Comparison of ENCODE assay signal across 8 cellular contexts in the genomic region with DNA sequence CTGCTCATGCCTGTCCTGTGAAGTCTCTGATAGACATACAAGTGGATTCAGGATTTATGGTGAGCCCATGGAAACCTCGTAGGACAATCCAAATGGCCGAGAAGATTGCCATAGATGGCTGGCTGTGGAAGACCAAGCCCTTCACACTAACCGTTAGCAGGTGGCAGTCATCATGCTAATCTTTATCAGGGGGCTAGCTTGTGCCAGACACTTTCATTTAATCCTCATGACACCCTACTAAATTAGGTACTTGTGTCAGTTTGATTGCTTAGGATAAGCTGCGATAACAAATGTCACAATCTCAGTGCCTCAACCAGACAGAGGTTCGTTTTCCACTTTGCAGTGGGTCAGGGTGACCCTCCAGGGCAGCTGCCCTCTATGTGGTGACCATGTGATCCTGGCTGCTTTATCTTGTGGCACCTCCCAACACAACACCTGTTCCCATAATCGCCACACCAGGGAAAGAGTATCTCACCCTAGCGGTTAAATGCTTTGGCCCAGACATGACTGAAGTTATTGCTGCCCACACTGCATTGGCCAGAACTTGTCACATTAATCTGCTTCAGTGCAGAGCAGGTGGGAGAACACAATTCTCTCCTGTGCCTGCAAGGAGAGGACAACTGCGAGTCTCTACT.
A peak's percentile ranks its signal among the peaks of the same experiment; 100 is the strongest.
DNase-seq lines count a peak whose midpoint lies in the region; ATAC-seq and TF ChIP-seq lines count a peak whose summit lies in the region.

No MANE protein-coding gene starts in this region.

- H3K4ac ChIP-seq in trophoblast cell (ENCODE audit: low read depth, low read length) = no peak overlapping the region
- H3K4ac ChIP-seq in neuronal stem cell (ENCODE audit: low read length) = no peak overlapping the region

- H4K20me1 ChIP-seq in OCI-LY1 (ENCODE audit: insufficient read depth, low read length) = no peaks in the 10 kb centered on the region

- no peaks in the 10 kb centered on the region for H3K36me3 ChIP-seq in OCI-LY1 (ENCODE audit: insufficient read depth, low read length)
- H3K36me3 ChIP-seq in trophoblast cell (ENCODE audit: control insufficient read depth in 1 of 2, insufficient read depth in 2 of 2, low read length in 2 of 2) = no peaks in the 10 kb centered on the region
- no peaks in the 10 kb centered on the region for H3K36me3 ChIP-seq in neuronal stem cell (replicated peaks in 1 of 2; ENCODE audit: control insufficient read depth in 2 of 2, insufficient read depth in 2 of 2, low read length in 2 of 2)

- H3K4me2 ChIP-seq in OCI-LY1 (ENCODE audit: low read length) = no peak overlapping the region
- no peak overlapping the region for H3K4me2 ChIP-seq in trophoblast cell (ENCODE audit: low read length)
- H3K4me2 ChIP-seq in neuronal stem cell (ENCODE audit: insufficient read depth, low read length, poor library complexity, severe bottlenecking) = no peak overlapping the region

- H3K23ac ChIP-seq in trophoblast cell (ENCODE audit: low read length) = no peak overlapping the region
- no peak overlapping the region for H3K23ac ChIP-seq in neuronal stem cell (ENCODE audit: low read depth, low read length, poor library complexity)

- peak; percentile 42; the same call in 1 of the 2 replicates for TF ChIP-seq CTCF in OCI-LY1 (IDR thresholded peaks at IDR 0.05; ENCODE audit: low read length)
- peak; percentile 48 for TF ChIP-seq CTCF in fibroblast of the aortic adventitia (IDR thresholded peaks at IDR 0.05; ENCODE audit: insufficient read depth, low read length)

- H3K18ac ChIP-seq in trophoblast cell (ENCODE audit: low read length) (no peak overlapping the region), neuronal stem cell (ENCODE audit: low read length) (no peak overlapping the region)

- H3K79me2 ChIP-seq in OCI-LY1 (ENCODE audit: insufficient read depth, low read length) (no peaks in the 10 kb centered on the region), trophoblast cell (ENCODE audit: control insufficient read depth, insufficient read depth, low read length, poor library complexity) (no peaks in the 10 kb centered on the region)

- H2AFZ ChIP-seq in OCI-LY1 (ENCODE audit: low read length) = no peak overlapping the region
- no peak overlapping the region for H2AFZ ChIP-seq in trophoblast cell (ENCODE audit: insufficient read depth, low read length, poor library complexity)
- H2AFZ ChIP-seq in neuronal stem cell (ENCODE audit: low read length) = no peak overlapping the region

- no peak overlapping the region for H3K9ac ChIP-seq in OCI-LY1 (ENCODE audit: low read length)
- H3K9ac ChIP-seq in trophoblast cell (ENCODE audit: low read length) = no peak overlapping the region
- no peak overlapping the region for H3K9ac ChIP-seq in neuronal stem cell (ENCODE audit: low read depth, low read length, poor library complexity)

- DNase-seq in stimulated activated CD4-positive, alpha-beta T cell treated with anti-CD3 and anti-CD28 coated beads, Interleukin-15, amount 100 ng/mL, for 24 hours = peak; percentile 3
- DNase-seq in stimulated activated CD4-positive, alpha-beta T cell treated with anti-CD3 and anti-CD28 coated beads, Interleukin-4, amount 100 ng/mL, for 1 hour = no peak
- DNase-seq in fibroblast of the aortic adventitia (ENCODE audit: low read depth) (peak; percentile 32), trophoblast cell (no peak), neuronal stem cell (ENCODE audit: low spot score) (no peak)

- H2AK5ac ChIP-seq in trophoblast cell (ENCODE audit: low read length) (no peak overlapping the region), neuronal stem cell (ENCODE audit: low read depth, low read length) (no peak overlapping the region)

- H3K9me3 ChIP-seq in OCI-LY1 (ENCODE audit: low read length) = no peaks in the 10 kb centered on the region
- H3K9me3 ChIP-seq in trophoblast cell (ENCODE audit: insufficient read depth, low read depth, low read length) = no peaks in the 10 kb centered on the region
- no peaks in the 10 kb centered on the region for H3K9me3 ChIP-seq in neuronal stem cell (replicated peaks in 1 of 2; ENCODE audit: control insufficient read depth in 2 of 2, insufficient read depth in 1 of 2, low read depth in 1 of 2, low read length in 2 of 2)

- H3K27ac ChIP-seq in OCI-LY1 (ENCODE audit: low read depth, low read length, poor library complexity, severe bottlenecking) = no peak overlapping the region
- no peak overlapping the region for H3K27ac ChIP-seq in trophoblast cell (ENCODE audit: low read depth, low read length)
- H3K27ac ChIP-seq in neuronal stem cell (replicated peaks; ENCODE audit: low read length) = no peak overlapping the region

- no peak overlapping the region for H3K14ac ChIP-seq in trophoblast cell (ENCODE audit: low read length)
- H3K14ac ChIP-seq in neuronal stem cell (ENCODE audit: low read length) = no peak overlapping the region

- H2BK5ac ChIP-seq in trophoblast cell (ENCODE audit: low read depth, low read length, poor library complexity) (no peak overlapping the region), neuronal stem cell (ENCODE audit: low read length) (no peak overlapping the region)

- no CpG with 5 or more reads among the region's 8 CpGs for WGBS in trophoblast cell (ENCODE audit: extremely low coverage, insufficient coverage, insufficient read length)
- no CpG with 5 or more reads among the region's 8 CpGs for WGBS in neuronal stem cell (ENCODE audit: extremely low coverage in 2 of 2, insufficient read length in 2 of 2, insufficient replicate concordance in 1 of 2), 2 donors

- H3K79me1 ChIP-seq in trophoblast cell (ENCODE audit: low read length) (no peaks in the 10 kb centered on the region), neuronal stem cell (ENCODE audit: low read depth, low read length) (no peaks in the 10 kb centered on the region)

- no peak overlapping the region for H4K8ac ChIP-seq in trophoblast cell (ENCODE audit: low read depth, low read length)
- no peak overlapping the region for H4K8ac ChIP-seq in neuronal stem cell (ENCODE audit: low read depth, low read length)

- no peaks in the 10 kb centered on the region for H3F3A ChIP-seq in OCI-LY1 (ENCODE audit: insufficient read depth, low read length)

- H2BK15ac ChIP-seq in neuronal stem cell (ENCODE audit: low read length) = no peak overlapping the region

- H2BK12ac ChIP-seq in trophoblast cell (ENCODE audit: low read length) = no peak overlapping the region
- no peak overlapping the region for H2BK12ac ChIP-seq in neuronal stem cell (ENCODE audit: low read length)

- no peak overlapping the region for H3K4me3 ChIP-seq in OCI-LY1 (ENCODE audit: low read depth, low read length, poor library complexity, severe bottlenecking)
- no peak overlapping the region for H3K4me3 ChIP-seq in fibroblast of the aortic adventitia (ENCODE audit: low read depth, low read length)
- no peak overlapping the region for H3K4me3 ChIP-seq in trophoblast cell (ENCODE audit: low read depth, low read length)
- H3K4me3 ChIP-seq in neuronal stem cell (ENCODE audit: low read length in 2 of 2) = no peak overlapping the region

- no peaks in the 10 kb centered on the region for H3K9me2 ChIP-seq in OCI-LY1 (ENCODE audit: low read depth, low read length)

- no peak overlapping the region for H4K12ac ChIP-seq in trophoblast cell (ENCODE audit: low read depth, low read length)

- H3K4me1 ChIP-seq in OCI-LY1 (ENCODE audit: insufficient read depth, low read length, severe bottlenecking) (no peaks in the 10 kb centered on the region), trophoblast cell (ENCODE audit: control insufficient read depth in 1 of 2, insufficient read depth in 2 of 2, low read length in 2 of 2) (no peaks in the 10 kb centered on the region), neuronal stem cell (ENCODE audit: control insufficient read depth in 2 of 2, insufficient read depth in 1 of 2, low read depth in 1 of 2, low read length in 2 of 2) (no peaks in the 10 kb centered on the region)

- H4K91ac ChIP-seq in trophoblast cell (ENCODE audit: low read depth, low read length) = no peak overlapping the region
- H4K91ac ChIP-seq in neuronal stem cell (ENCODE audit: low read depth, low read length, poor library complexity) = no peak overlapping the region

- H3K27me3 ChIP-seq in OCI-LY1 (ENCODE audit: insufficient read depth, low read length) (no peaks in the 10 kb centered on the region), trophoblast cell (ENCODE audit: insufficient read depth, low read length) (no peaks in the 10 kb centered on the region), neuronal stem cell (ENCODE audit: control insufficient read depth in 3 of 3, insufficient read depth in 3 of 3, low read depth in 1 of 3, low read length in 3 of 3) (peaks cover 0 to 74% (median 0%) of the 10 kb centered on the region in 3 experiments)

- H2BK120ac ChIP-seq in trophoblast cell (ENCODE audit: insufficient read depth, low read length, poor library complexity) (no peak overlapping the region), neuronal stem cell (ENCODE audit: low read depth, low read length) (no peak overlapping the region)

- ATAC-seq in GM21717 (IDR thresholded peaks at IDR 0.05; ENCODE audit: unreplicated experiment) = no peak
- ATAC-seq in HG02610 (IDR thresholded peaks at IDR 0.05; ENCODE audit: unreplicated experiment) = no peak

Comparison
In these comparisons a context has a peak if more than half of its experiments do, and no peak if none do; other contexts are left out.
1. DNase-seq: peak in stimulated activated CD4-positive, alpha-beta T cell treated with anti-CD3 and anti-CD28 coated beads, Interleukin-15, amount 100 ng/mL, for 24 hours (single experiment) and fibroblast of the aortic adventitia (single experiment); none in stimulated activated CD4-positive, alpha-beta T cell treated with anti-CD3 and anti-CD28 coated beads, Interleukin-4, amount 100 ng/mL, for 1 hour (single experiment), trophoblast cell (0 of 2) and neuronal stem cell (single experiment).